ENCODE assay signal across 8 cellular contexts in the genomic region with DNA sequence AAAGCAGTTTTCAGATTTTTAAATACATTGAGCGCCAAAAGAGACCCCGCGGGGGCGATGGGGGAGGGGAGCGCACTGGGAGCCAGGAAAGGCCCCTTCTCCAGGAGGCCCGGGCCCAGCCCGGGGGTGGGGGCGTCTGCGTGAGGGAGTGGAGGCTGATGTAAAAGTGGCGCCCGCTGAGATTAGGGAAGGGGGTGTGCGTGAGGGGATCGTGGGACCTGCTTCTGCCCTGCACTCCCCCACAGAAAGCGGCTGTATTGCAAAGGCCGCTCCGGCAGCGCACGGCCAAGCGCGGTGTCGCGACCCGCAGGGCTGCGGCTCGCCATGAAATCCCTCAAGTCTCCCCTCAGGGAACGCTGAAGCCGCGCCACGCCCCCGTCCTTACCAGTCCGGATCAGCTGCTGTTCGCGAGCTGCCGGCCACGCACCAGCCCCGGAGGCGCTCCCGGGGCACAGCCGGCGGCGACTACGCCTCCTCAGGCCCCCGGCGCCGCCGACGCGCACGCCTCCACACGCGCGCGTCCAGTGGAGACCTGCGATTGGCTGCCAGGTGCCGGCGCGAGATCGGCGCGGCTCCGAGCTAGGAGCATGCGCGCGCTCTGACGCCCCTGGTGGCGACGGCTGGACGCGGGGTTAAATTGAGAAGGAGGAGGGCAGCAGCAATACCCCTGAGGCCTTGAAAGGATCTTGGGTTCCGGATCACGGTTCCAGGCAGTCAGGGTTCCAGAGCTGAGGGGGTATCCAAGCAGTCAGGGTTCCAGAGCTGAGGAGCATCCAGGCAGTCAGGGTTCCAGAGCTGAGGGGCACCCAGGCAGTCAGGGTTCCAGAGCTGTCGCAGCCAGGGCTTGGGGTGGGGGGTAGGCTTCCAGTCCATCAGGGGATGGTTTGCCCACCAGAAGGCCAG. TPM values are rescaled to one million over a fixed set of nuclear protein-coding genes. Genes with fewer than 3 reads are reported as not detected.
DNase-seq lines count a peak whose midpoint lies in the region; ATAC-seq and TF ChIP-seq lines count a peak whose summit lies in the region.

ZNF280B (minus strand) TSS at position 469 of the 903 bp plus-strand sequence. CDS start 19,344 bp downstream, outside the sequence.

- H3K4me1 ChIP-seq in endocrine pancreas (ENCODE audit: control insufficient read depth, insufficient read depth, low read length) = no peaks in the 10 kb centered on the region

- peaks cover 15% of the 10 kb centered on the region for H3K27me3 Mint-ChIP-seq in activated CD8-positive, alpha-beta T cell treated with anti-CD3 and anti-CD28 coated beads, Interleukin-2, amount 10 ng/mL, durations not matched to agents 7 days and 5 days (ENCODE audit: low read depth)

- DNase-seq in AG04449 (ENCODE audit: low read depth, low spot score) (peak; percentile 9), NCI-H524 (lab: John Stamatoyannopoulos, UW) (peak; percentile 73 to 92), middle frontal gyrus (ENCODE audit: extremely low spot score, low spot score) (peak; percentile 67)
- peak; percentile 89 for DNase-seq in activated CD8-positive, alpha-beta T cell treated with anti-CD3 and anti-CD28 coated beads, Interleukin-2, amount 10 ng/mL, durations not matched to agents 7 days and 5 days
- peak; percentile 59 to 62 for DNase-seq in stimulated activated CD8-positive, alpha-beta memory T cell treated with anti-CD3 and anti-CD28 coated beads, Interleukin-2, amount 100 ng/mL, for 1 hour (ENCODE audit: low read depth in 2 of 2)

- peak within 1 kb of the TSS; percentile 81 for H3K4me3 Mint-ChIP-seq in activated CD8-positive, alpha-beta T cell treated with anti-CD3 and anti-CD28 coated beads, Interleukin-2, amount 10 ng/mL, durations not matched to agents 7 days and 5 days

- POLR2A ChIA-PET in AG04449 (lab: Yijun Ruan, JAX) = interaction anchor here (0.6 kb wide), 1 partner anchor 30 kb away, joined by 3 read pairs; no protein-coding TSS in a partner anchor
- POLR2A ChIA-PET in activated CD8-positive, alpha-beta T cell treated with anti-CD3 and anti-CD28 coated beads, Interleukin-2, amount 10 ng/mL, durations not matched to agents 7 days and 5 days (lab: Charles Lee) = interaction anchor here (1.0 kb wide), 1 partner anchor 83 kb away, joined by 3 read pairs; no protein-coding TSS in a partner anchor

- no peaks in the 10 kb centered on the region for H3K27me3 ChIP-seq in endocrine pancreas (ENCODE audit: control insufficient read depth, insufficient read depth, low read length)

- peak within 1 kb of the TSS; percentile 67 for H3K9ac ChIP-seq in endocrine pancreas (ENCODE audit: control insufficient read depth, insufficient read depth, low read length)

- CTCF ChIA-PET in AG04449 (lab: Yijun Ruan, JAX) = interaction anchor here (0.6 to 2.7 kb wide), 18 partner anchors 9 to 450 kb away, joined by 3 to 20 read pairs (median 4); partner anchors contain the start of gene ZNF280A
- CTCF ChIA-PET in activated CD8-positive, alpha-beta T cell treated with anti-CD3 and anti-CD28 coated beads, Interleukin-2, amount 10 ng/mL, durations not matched to agents 7 days and 5 days (lab: Charles Lee) = interaction anchor here (0.7 to 2.5 kb wide), 21 partner anchors 9 to 734 kb away, joined by 3 to 13 read pairs (median 4); partner anchors contain the start of genes PRAME and ZNF280A

- H3K27ac Mint-ChIP-seq in activated CD8-positive, alpha-beta T cell treated with anti-CD3 and anti-CD28 coated beads, Interleukin-2, amount 10 ng/mL, durations not matched to agents 7 days and 5 days = peak within 1 kb of the TSS; percentile 47

- H3K36me3 Mint-ChIP-seq in activated CD8-positive, alpha-beta T cell treated with anti-CD3 and anti-CD28 coated beads, Interleukin-2, amount 10 ng/mL, durations not matched to agents 7 days and 5 days (ENCODE audit: low read depth) = peaks cover 29% of the 10 kb centered on the region

- TF ChIP-seq CTCF in AG04449 (IDR thresholded peaks at IDR 0.05; ENCODE audit: insufficient read depth, low read length, missing control alignments) = peak; percentile 93

- ATAC-seq in GM18867 (IDR thresholded peaks at IDR 0.05; ENCODE audit: unreplicated experiment) (peak; percentile 94), HG03159 (IDR thresholded peaks at IDR 0.05; ENCODE audit: unreplicated experiment) (peak; percentile 93)
- peak; percentile 100 for ATAC-seq in activated CD8-positive, alpha-beta T cell treated with anti-CD3 and anti-CD28 coated beads, Interleukin-2, amount 10 ng/mL, durations not matched to agents 7 days and 5 days

- H3K4me3 ChIP-seq in AG04449 (ENCODE audit: low read depth, low read length) (peak within 1 kb of the TSS; percentile 85), endocrine pancreas (ENCODE audit: control insufficient read depth, insufficient read depth, low read length) (peak within 1 kb of the TSS; percentile 49)

- H3K9me3 ChIP-seq in endocrine pancreas (ENCODE audit: control insufficient read depth, low read length) = no peaks in the 10 kb centered on the region

- H3K4me1 Mint-ChIP-seq in activated CD8-positive, alpha-beta T cell treated with anti-CD3 and anti-CD28 coated beads, Interleukin-2, amount 10 ng/mL, durations not matched to agents 7 days and 5 days (ENCODE audit: low read depth) = peaks cover 14% of the 10 kb centered on the region

- H3K9me3 Mint-ChIP-seq in activated CD8-positive, alpha-beta T cell treated with anti-CD3 and anti-CD28 coated beads, Interleukin-2, amount 10 ng/mL, durations not matched to agents 7 days and 5 days (ENCODE audit: insufficient read depth) = peaks cover 8% of the 10 kb centered on the region

- H3K36me3 ChIP-seq in endocrine pancreas (ENCODE audit: control insufficient read depth, insufficient read depth, low read length) = no peaks in the 10 kb centered on the region

RNA-seq across cellular contexts. Expression of gene ZNF280B, which starts in this region (rescaled TPM):
- total RNA-seq in activated CD8-positive, alpha-beta T cell treated with anti-CD3 and anti-CD28 coated beads, Interleukin-2, amount 10 ng/mL, durations not matched to agents 7 days and 5 days = 1 to 10 TPM; 2.6 TPM

Comparison
In these comparisons a context has a peak if more than half of its experiments do, and no peak if none do; other contexts are left out.
1. Peak in every context shown above with its lines: DNase-seq, ATAC-seq and H3K4me3 ChIP-seq.
2. DNase-seq: peak in every context shown above with its lines; median percentile 89 in activated CD8-positive, alpha-beta T cell treated with anti-CD3 and anti-CD28 coated beads, Interleukin-2, amount 10 ng/mL, durations not matched to agents 7 days and 5 days; 82 in NCI-H524; 67 in middle frontal gyrus; 60 in stimulated activated CD8-positive, alpha-beta memory T cell treated with anti-CD3 and anti-CD28 coated beads, Interleukin-2, amount 100 ng/mL, for 1 hour; 9 in AG04449.